ENCODE assay signal across 17 cellular contexts in the genomic region with DNA sequence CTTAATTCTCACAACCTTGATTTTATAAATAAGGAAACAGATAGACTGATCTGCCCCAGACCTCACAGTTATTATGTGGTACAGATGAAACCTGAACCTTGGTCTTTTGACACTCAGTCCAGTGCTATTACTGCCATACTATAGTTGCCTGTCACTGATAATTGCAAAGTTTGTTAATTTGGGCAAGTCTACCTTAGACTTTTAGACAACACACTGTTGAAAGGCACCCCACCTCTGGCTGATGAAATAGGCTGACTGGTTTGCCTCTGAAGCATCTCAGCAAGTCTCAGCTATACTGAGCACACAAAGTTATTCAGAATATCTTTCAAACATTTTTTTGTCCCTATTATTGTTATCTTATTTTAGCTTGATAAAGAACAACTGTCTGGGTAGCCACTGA. TPM values are rescaled to one million over a fixed set of nuclear protein-coding genes. Genes with fewer than 3 reads are reported as not detected.
DNase-seq lines count a peak whose midpoint lies in the region; ATAC-seq and TF ChIP-seq lines count a peak whose summit lies in the region.
"Had no signal": no experiment of that assay in that cellular context is flagged by ENCODE, and none has a peak within 500 bp of the region (broad histone marks: within the 10 kb centered on the region; RNA-seq: fewer than 3 reads in every experiment).

No MANE protein-coding gene starts in this region.

- no peak overlapping the region for H3K56ac ChIP-seq in mesendoderm (ENCODE audit: low read length)

- no peak overlapping the region for H3K4me2 ChIP-seq in mesendoderm (ENCODE audit: low read length)

- H2BK15ac ChIP-seq in mesendoderm (replicated peaks; ENCODE audit: low read depth) = no peak overlapping the region

- H3K9ac ChIP-seq in mesendoderm (ENCODE audit: low read length) = no peak overlapping the region

- H3K27ac ChIP-seq in 22Rv1 = 0 out of 2 replicates have a peak overlapping the region, but pooled peaks have one; percentile 14
- H3K27ac ChIP-seq in mesendoderm (ENCODE audit: low read depth, low read length) = no peak overlapping the region

- ATAC-seq in HG02870 (IDR thresholded peaks at IDR 0.05; ENCODE audit: unreplicated experiment) (no peak), HG03378 (IDR thresholded peaks at IDR 0.05; ENCODE audit: unreplicated experiment) (no peak)
- ATAC-seq: stimulated activated naive CD8-positive, alpha-beta T cell treated with anti-CD3 and anti-CD28 coated beads, Interleukin-15, amount 100 ng/mL, for 72 hours had no signal

- TF ChIP-seq CTCF in 22Rv1 (IDR thresholded peaks at IDR 0.05) (no peak), fibroblast of the aortic adventitia (IDR thresholded peaks at IDR 0.05; ENCODE audit: insufficient read depth, low read length) (no peak)

- no peak overlapping the region for H3K23ac ChIP-seq in mesendoderm (ENCODE audit: low read length)

- no peak overlapping the region for H2BK120ac ChIP-seq in mesendoderm (ENCODE audit: low read depth, low read length)

- H3K4me3 ChIP-seq in fibroblast of the aortic adventitia (ENCODE audit: low read depth, low read length) (no peak overlapping the region), mesendoderm (ENCODE audit: low read length) (no peak overlapping the region)

- DNase-seq in NCI-H69 (lab: John Stamatoyannopoulos, UW) (peak; percentile 7), fibroblast of the aortic adventitia (ENCODE audit: low read depth) (peak; percentile 51), mesendoderm (no peak), 8988T (no peak), SW 1271 (lab: John Stamatoyannopoulos, UW) (no peak)
- DNase-seq: activated CD4-positive, alpha-beta T cell treated with anti-CD3 and anti-CD28 coated beads, Interleukin-2, amount 10 ng/mL, durations not matched to agents 24 days and 14 days; activated CD8-positive, alpha-beta memory T cell treated with anti-CD3 and anti-CD28 coated beads, Interleukin-2, amount 50 U/mL, for 48 hours; activated naive CD4-positive, alpha-beta T cell treated with anti-CD3 and anti-CD28 coated beads, Interleukin-2, amount 50 U/mL, for 16 hours; immature natural killer cell; NCI-H1048; NCI-H2081; NCI-H524; retina; stimulated activated naive CD8-positive, alpha-beta T cell treated with anti-CD3 and anti-CD28 coated beads, Interleukin-15, amount 100 ng/mL, for 72 hours had no signal

- peaks cover 5% of the 10 kb centered on the region for H3K79me1 ChIP-seq in mesendoderm (ENCODE audit: low read length)

- H3K4ac ChIP-seq in mesendoderm (ENCODE audit: low read depth, low read length) = no peak overlapping the region

- peak overlapping the region; percentile 30 for H3K18ac ChIP-seq in mesendoderm (ENCODE audit: low read length)

- no peak overlapping the region for H4K5ac ChIP-seq in mesendoderm (ENCODE audit: low read length)

- H3K36me3 ChIP-seq in mesendoderm (ENCODE audit: control insufficient read depth, insufficient read depth, low read length) = no peaks in the 10 kb centered on the region

- peaks cover 65% of the 10 kb centered on the region for H3K79me2 ChIP-seq in mesendoderm (ENCODE audit: control insufficient read depth, insufficient read depth, low read length)

- H2AK5ac ChIP-seq in mesendoderm (ENCODE audit: low read length) = no peak overlapping the region

- peaks cover 2% of the 10 kb centered on the region for H3K4me1 ChIP-seq in mesendoderm (ENCODE audit: control insufficient read depth, low read depth, low read length)

- H2BK5ac ChIP-seq in mesendoderm (ENCODE audit: low read length) = no peak overlapping the region

- H4K8ac ChIP-seq in mesendoderm (ENCODE audit: low read depth, low read length) = no peak overlapping the region

- H3K27me3 ChIP-seq in mesendoderm (ENCODE audit: insufficient read depth, low read length, poor library complexity) = no peaks in the 10 kb centered on the region

RNA-seq across cellular contexts. Expression of a gene that starts 53.1 kb away (rescaled TPM):
- 80.1 and 157 TPM in 2 replicates for total RNA-seq in fibroblast of the aortic adventitia (ENCODE audit: low replicate concordance)
- 132 TPM for polyA plus RNA-seq in mesendoderm (2013, experiment 1 of 2)
- 135 TPM for polyA plus RNA-seq in mesendoderm (2013, experiment 2 of 2)

Comparison
In these comparisons a context has a peak if more than half of its experiments do, and no peak if none do; other contexts are left out.
1. DNase-seq: peak in NCI-H69 (single experiment) and fibroblast of the aortic adventitia (single experiment); none in mesendoderm (single experiment), 8988T (single experiment) and SW 1271 (0 of 2).